In genomic region chr22:44580176-44580575, GRCh38 we compare ENCODE assay signal across 19 cellular contexts.
DNase-seq lines count a peak whose midpoint lies in the region; ATAC-seq and TF ChIP-seq lines count a peak whose summit lies in the region.
"Had no signal": no experiment of that assay in that cellular context is flagged by ENCODE, and none has a peak within 500 bp of the region (broad histone marks: within the 10 kb centered on the region; RNA-seq: fewer than 3 reads in every experiment).

No MANE protein-coding gene starts in this region.

- no peak for TF ChIP-seq POLR2A in thyroid gland (IDR thresholded peaks at IDR 0.05)

- WGBS in right cardiac atrium, result 91% methylated on average over 9 of the region's 9 CpGs
- 90 to 92% methylated on average over 9 of the region's 9 CpGs for WGBS in thyroid gland, 2 donors

- H3K27ac ChIP-seq in right cardiac atrium (ENCODE audit: low read length) (no peak overlapping the region), RWPE2 (ENCODE audit: poor library complexity, severe bottlenecking) (no peak overlapping the region), thyroid gland (no peak overlapping the region)
- H3K27ac ChIP-seq: C4-2B had no signal

- DNase-seq in Right ventricle myocardium superior, result peak; percentile 20
- DNase-seq in right cardiac atrium, result no peak
- peak; percentile 30 for DNase-seq in RWPE2 (ENCODE audit: low spot score)
- peak; percentile 45 for DNase-seq in type B pancreatic cell (ENCODE audit: extremely low spot score, unreplicated experiment)
- no peak for DNase-seq in thyroid gland
- DNase-seq in iPS-NIHi11 (ENCODE audit: low spot score), result no peak
- DNase-seq in SHP77 treated with DMSO at 0.1 percent for 48 hours (lab: John Stamatoyannopoulos, UW), result no peak
- DNase-seq: COR-L47, DMS153, IMR-90, Karpas-422, MG63, NCI-H1092 treated with DMSO at 0.1 percent for 48 hours, NCI-H1694, NCI-H2107, NCI-H524 treated with DMSO at 0.1 percent for 48 hours, SHP77 had no signal

- H3K9me3 Mint-ChIP-seq in nephron (peaks cover 2% of the 10 kb centered on the region), type B pancreatic cell (no peaks in the 10 kb centered on the region)

- no peak overlapping the region for H3K4me3 ChIP-seq in right cardiac atrium (ENCODE audit: low read length)
- H3K4me3 ChIP-seq in RWPE2 (ENCODE audit: severe bottlenecking), result no peak overlapping the region
- no peak overlapping the region for H3K4me3 ChIP-seq in thyroid gland (replicated peaks in 1 of 3)
- H3K4me3 ChIP-seq: MG63 had no signal

- no peaks in the 10 kb centered on the region for H3K36me3 Mint-ChIP-seq in nephron (ENCODE audit: low read depth)
- no peaks in the 10 kb centered on the region for H3K36me3 Mint-ChIP-seq in type B pancreatic cell

- no peak for TF ChIP-seq CTCF in RWPE2 (IDR thresholded peaks at IDR 0.05; ENCODE audit: poor library complexity, severe bottlenecking)
- no peak for TF ChIP-seq CTCF in nephron (IDR thresholded peaks at IDR 0.05; ENCODE audit: unreplicated experiment in 3 of 3)
- TF ChIP-seq CTCF in type B pancreatic cell (conservative IDR thresholded peaks at IDR 0.05), result no peak
- no peak for TF ChIP-seq CTCF in thyroid gland (IDR thresholded peaks at IDR 0.05)

- no peaks in the 10 kb centered on the region for H3K4me1 ChIP-seq in right cardiac atrium (ENCODE audit: control insufficient read depth, insufficient read depth, low read length)
- H3K4me1 ChIP-seq in RWPE2 (ENCODE audit: insufficient read depth, poor library complexity, severe bottlenecking), result no peaks in the 10 kb centered on the region
- no peaks in the 10 kb centered on the region for H3K4me1 ChIP-seq in thyroid gland

- H3K4me3 Mint-ChIP-seq in nephron (no peak overlapping the region), type B pancreatic cell (no peak overlapping the region)

- peak overlapping the region in 2 of 3 experiments; percentile 39 to 67 for H3K27ac Mint-ChIP-seq in nephron
- H3K27ac Mint-ChIP-seq in type B pancreatic cell, result no peak overlapping the region

- H3K9me3 ChIP-seq in right cardiac atrium (ENCODE audit: control insufficient read depth, low read length), result no peaks in the 10 kb centered on the region
- no peaks in the 10 kb centered on the region for H3K9me3 ChIP-seq in RWPE2 (ENCODE audit: severe bottlenecking)
- H3K9me3 ChIP-seq in thyroid gland, result no peaks in the 10 kb centered on the region
- H3K9me3 ChIP-seq: MG63 had no signal

- H3K4me1 Mint-ChIP-seq in nephron (no peaks in the 10 kb centered on the region), type B pancreatic cell (ENCODE audit: unreplicated experiment) (peaks cover 25% of the 10 kb centered on the region)

- H3K27me3 Mint-ChIP-seq in nephron (ENCODE audit: low read depth) (peaks cover 36% of the 10 kb centered on the region), type B pancreatic cell (peaks cover 41% of the 10 kb centered on the region)

- ATAC-seq in Right ventricle myocardium superior (ENCODE audit: poor library complexity) (no peak), right cardiac atrium (no peak), RWPE2 (ENCODE audit: low read depth) (no peak)

- H3K27me3 ChIP-seq in right cardiac atrium (ENCODE audit: control insufficient read depth, insufficient read depth) (no peaks in the 10 kb centered on the region), RWPE2 (ENCODE audit: insufficient read depth, poor library complexity, severe bottlenecking) (no peaks in the 10 kb centered on the region), thyroid gland (no peaks in the 10 kb centered on the region)
- H3K27me3 ChIP-seq: MG63 had no signal

- no peaks in the 10 kb centered on the region for H3K36me3 ChIP-seq in RWPE2 (ENCODE audit: low read depth)
- no peaks in the 10 kb centered on the region for H3K36me3 ChIP-seq in thyroid gland
- H3K36me3 ChIP-seq: MG63 had no signal

- intact Hi-C loops in Right ventricle myocardium superior (cut with DNase I), result no loop called here
- intact Hi-C loops in right cardiac atrium (cut with DNase I), result no loop called here
- intact Hi-C loops in thyroid gland (cut with DNase I), result no loop called here

Comparison
In these comparisons a context has a peak if more than half of its experiments do, and no peak if none do; other contexts are left out.
1. DNase-seq: peak in Right ventricle myocardium superior (single experiment), RWPE2 (single experiment) and type B pancreatic cell (single experiment); none in right cardiac atrium (0 of 3), thyroid gland (0 of 2), iPS-NIHi11 (single experiment) and SHP77 treated with DMSO at 0.1 percent for 48 hours (single experiment).